In the genomic region with DNA sequence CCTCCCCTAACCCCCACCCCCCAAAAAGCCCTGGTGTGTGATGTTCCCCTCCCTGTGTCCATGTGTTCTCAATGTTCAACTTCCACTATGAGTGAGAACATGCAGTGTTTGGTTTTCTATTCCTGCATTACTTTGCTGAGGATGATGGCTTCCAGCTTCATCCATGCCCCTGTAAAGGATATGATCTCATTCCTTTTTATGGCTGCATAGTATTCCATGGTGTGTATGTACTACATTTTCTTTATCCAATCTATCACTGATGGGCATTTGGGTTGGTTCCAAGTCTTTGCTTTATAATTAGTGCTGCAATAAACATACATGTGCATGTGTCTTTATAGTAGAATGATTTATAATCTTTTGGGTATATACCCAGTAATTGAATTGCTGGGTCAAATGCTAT, we compare ENCODE assay signal across 7 cellular contexts. TPM values are rescaled to one million over a fixed set of nuclear protein-coding genes. Genes with fewer than 3 reads are reported as not detected.
"Had no signal": no experiment of that assay in that cellular context is flagged by ENCODE, and none has a peak within 500 bp of the region (broad histone marks: within the 10 kb centered on the region; RNA-seq: fewer than 3 reads in every experiment).

No MANE protein-coding gene starts in this region.

RNA-seq across cellular contexts. Expression of gene TMEM247, which starts 43.0 kb away (rescaled TPM):
- total RNA-seq: GM23248, GM23338, H1, H4, H7, H9, HFFc6 had no signal
- polyA plus RNA-seq: GM23248, GM23338, H1 had no signal
